In the genomic region with DNA sequence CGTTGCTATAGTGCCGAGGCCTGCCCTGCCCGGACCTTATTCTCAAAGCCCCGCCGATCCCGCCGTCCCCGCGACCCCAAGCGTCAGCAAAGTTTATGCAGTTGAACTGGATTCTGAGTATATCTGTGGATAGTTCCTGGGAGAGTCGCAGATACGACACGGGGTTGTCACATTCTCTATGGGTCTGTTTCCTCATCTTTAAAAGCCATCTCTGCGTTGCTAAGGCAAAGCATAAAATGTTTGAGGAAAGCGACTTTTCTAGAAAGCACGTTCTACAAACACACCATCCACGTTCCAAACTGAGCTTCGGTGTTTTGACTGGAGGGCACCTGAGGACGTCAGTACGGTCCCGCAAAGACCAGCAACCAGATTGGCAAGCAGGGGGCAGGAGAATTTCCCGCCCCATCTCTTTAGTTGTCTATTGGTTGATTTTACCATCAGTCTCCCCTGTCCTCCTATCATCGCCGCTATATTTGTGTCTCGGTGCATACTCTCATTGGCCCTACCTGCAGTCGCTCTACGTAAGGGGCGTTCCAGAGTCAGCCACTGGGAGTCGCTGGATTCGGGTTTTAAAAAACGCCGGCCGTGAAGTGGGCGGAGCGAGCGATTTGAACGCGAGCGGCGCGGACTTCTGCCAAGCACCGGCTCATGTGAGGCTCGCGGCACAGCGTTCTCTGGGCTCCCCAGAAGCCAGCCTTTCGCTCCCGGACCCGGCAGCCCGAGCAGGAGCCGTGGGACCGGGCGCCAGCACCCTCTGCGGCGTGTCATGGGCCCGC, we compare ENCODE assay signal across 8 cellular contexts. TPM values are rescaled to one million over a fixed set of nuclear protein-coding genes. Genes with fewer than 3 reads are reported as not detected.
DNase-seq lines count a peak whose midpoint lies in the region; ATAC-seq and TF ChIP-seq lines count a peak whose summit lies in the region.

A gene (plus strand): TSS at position 626 of the 776 bp plus-strand sequence. CDS start 141 bp downstream, at position 767.

- no peak within 1 kb of the TSS for H3K27ac ChIP-seq in caudate nucleus (ENCODE audit: low read depth, low read length)

- H3K27ac Mint-ChIP-seq in WTC11 (peak within 1 kb of the TSS; percentile 91), immature natural killer cell (peak within 1 kb of the TSS; percentile 70 to 92 (median 84))

- CTCF ChIA-PET in WTC11 (lab: Charles Lee) = interaction anchor here (0.6 to 1.6 kb wide), 4 partner anchors 15 to 61 kb away, joined by 3 to 8 read pairs (median 4); a partner anchor contains a TSS

- H3K36me3 Mint-ChIP-seq in WTC11 (peaks cover 17% of the 10 kb centered on the region), immature natural killer cell (peaks cover 0 to 4% (median 0%) of the 10 kb centered on the region in 3 donors)

- H3K9me3 Mint-ChIP-seq in WTC11 (peaks cover under 1% of the 10 kb centered on the region; the same call in 1 of the 2 replicates), immature natural killer cell (no peaks in the 10 kb centered on the region)

- POLR2A ChIA-PET in WTC11 (lab: Charles Lee) = interaction anchor here (0.8 to 1.0 kb wide), 3 partner anchors 14 to 61 kb away, joined by 3 to 4 read pairs (median 3); no protein-coding TSS in a partner anchor

- H3K27me3 Mint-ChIP-seq in WTC11 (ENCODE audit: low read depth) = peaks cover 3% of the 10 kb centered on the region
- H3K27me3 Mint-ChIP-seq in immature natural killer cell (ENCODE audit: low read depth in 3 of 3) = peaks cover 0 to 9% (median 5%) of the 10 kb centered on the region in 3 donors

- H3K4me3 Mint-ChIP-seq in WTC11 = peak within 1 kb of the TSS; percentile 84
- H3K4me3 Mint-ChIP-seq in immature natural killer cell = peak within 1 kb of the TSS; percentile 84 to 93 (median 90)

- ATAC-seq in GM18909 (IDR thresholded peaks at IDR 0.05; ENCODE audit: poor library complexity, unreplicated experiment) = peak; percentile 99
- peak; percentile 99 for ATAC-seq in HG03175 (IDR thresholded peaks at IDR 0.05; ENCODE audit: unreplicated experiment)
- peak; percentile 100 for ATAC-seq in WTC11

- DNase-seq in AG08395 (ENCODE audit: low spot score) (peak; percentile 100), NCI-H226 (peak; percentile 99), WTC11 (ENCODE audit: low spot score) (peak; percentile 96), caudate nucleus (lab: John Stamatoyannopoulos, UW) (peak; percentile 34 to 99 (median 92)), immature natural killer cell (peak; percentile 94 to 97 (median 96)), smooth muscle cell of the brain vasculature (ENCODE audit: low read depth, low spot score) (peak; percentile 99)

- H3K4me1 Mint-ChIP-seq in WTC11 (peaks cover 21% of the 10 kb centered on the region), immature natural killer cell (peaks cover 12 to 17% of the 10 kb centered on the region in 2 donors)

- no peak for TF ChIP-seq CTCF in WTC11 (IDR thresholded peaks at IDR 0.05)

TF ChIP-seq in WTC11, 78 proteins besides CTCF, POLR2A, EP300 and RAD21 (continues in another document):
- TF ChIP-seq GRHL2 (CRISPR knock-in tag; IDR thresholded peaks at IDR 0.05; ENCODE audit: insufficient replicate concordance, severe bottlenecking) (no peak), ZNF396 (CRISPR knock-in tag; IDR thresholded peaks at IDR 0.05; ENCODE audit: borderline replicate concordance) (no peak), NFATC4 (CRISPR knock-in tag; IDR thresholded peaks at IDR 0.05) (no peak), ETV6 (CRISPR knock-in tag; IDR thresholded peaks at IDR 0.05) (peak; percentile 98), SP1 (CRISPR knock-in tag; conservative IDR thresholded peaks at IDR 0.05) (peak; percentile 81), CREM (CRISPR knock-in tag; IDR thresholded peaks at IDR 0.05) (peak; percentile 89), ZNF121 (CRISPR knock-in tag; IDR thresholded peaks at IDR 0.05) (no peak), TEAD1 (CRISPR knock-in tag; IDR thresholded peaks at IDR 0.05) (peak; percentile 95), SOX15 (CRISPR knock-in tag; IDR thresholded peaks at IDR 0.05) (no peak), SMAD3 (CRISPR knock-in tag; IDR thresholded peaks at IDR 0.05; ENCODE audit: borderline replicate concordance) (peak; percentile 97; the same call in 1 of the 2 replicates), ZNF138 (CRISPR knock-in tag; conservative IDR thresholded peaks at IDR 0.05) (0 out of 2 replicates have a peak, but pooled peaks have one; percentile 57), TP53 (CRISPR knock-in tag; IDR thresholded peaks at IDR 0.05) (peak; percentile 53; the same call in 1 of the 2 replicates), TCF7 (CRISPR knock-in tag; IDR thresholded peaks at IDR 0.05; ENCODE audit: low read depth) (no peak), ATF1 (CRISPR knock-in tag; IDR thresholded peaks at IDR 0.05) (no peak), ZBTB21 (CRISPR knock-in tag; IDR thresholded peaks at IDR 0.05; ENCODE audit: borderline replicate concordance) (0 out of 2 replicates have a peak, but pooled peaks have one; percentile 63), ZNF263 (CRISPR knock-in tag; IDR thresholded peaks at IDR 0.05; ENCODE audit: low read depth) (no peak), GABPB1 (CRISPR knock-in tag; IDR thresholded peaks at IDR 0.05) (peak; percentile 87), JUN (CRISPR knock-in tag; IDR thresholded peaks at IDR 0.05) (peak; percentile 23; the same call in 1 of the 2 replicates), CREB1 (CRISPR knock-in tag; IDR thresholded peaks at IDR 0.05) (peak; percentile 82; the same call in 1 of the 2 replicates), NFYB (CRISPR knock-in tag; conservative IDR thresholded peaks at IDR 0.05; ENCODE audit: low read depth) (peak; percentile 95)
- TF ChIP-seq, protein P1, sequence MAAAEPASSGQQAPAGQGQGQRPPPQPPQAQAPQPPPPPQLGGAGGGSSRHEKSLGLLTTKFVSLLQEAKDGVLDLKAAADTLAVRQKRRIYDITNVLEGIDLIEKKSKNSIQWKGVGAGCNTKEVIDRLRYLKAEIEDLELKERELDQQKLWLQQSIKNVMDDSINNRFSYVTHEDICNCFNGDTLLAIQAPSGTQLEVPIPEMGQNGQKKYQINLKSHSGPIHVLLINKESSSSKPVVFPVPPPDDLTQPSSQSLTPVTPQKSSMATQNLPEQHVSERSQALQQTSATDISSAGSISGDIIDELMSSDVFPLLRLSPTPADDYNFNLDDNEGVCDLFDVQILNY (CRISPR knock-in tag; IDR thresholded peaks at IDR 0.05) = peak; percentile 71; the same call in 1 of the 2 replicates
- TF ChIP-seq, protein P2, sequence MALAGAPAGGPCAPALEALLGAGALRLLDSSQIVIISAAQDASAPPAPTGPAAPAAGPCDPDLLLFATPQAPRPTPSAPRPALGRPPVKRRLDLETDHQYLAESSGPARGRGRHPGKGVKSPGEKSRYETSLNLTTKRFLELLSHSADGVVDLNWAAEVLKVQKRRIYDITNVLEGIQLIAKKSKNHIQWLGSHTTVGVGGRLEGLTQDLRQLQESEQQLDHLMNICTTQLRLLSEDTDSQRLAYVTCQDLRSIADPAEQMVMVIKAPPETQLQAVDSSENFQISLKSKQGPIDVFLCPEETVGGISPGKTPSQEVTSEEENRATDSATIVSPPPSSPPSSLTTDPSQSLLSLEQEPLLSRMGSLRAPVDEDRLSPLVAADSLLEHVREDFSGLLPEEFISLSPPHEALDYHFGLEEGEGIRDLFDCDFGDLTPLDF (CRISPR knock-in tag; IDR thresholded peaks at IDR 0.05) = peak; percentile 89; the same call in 1 of the 2 replicates
- TF ChIP-seq, protein P3, sequence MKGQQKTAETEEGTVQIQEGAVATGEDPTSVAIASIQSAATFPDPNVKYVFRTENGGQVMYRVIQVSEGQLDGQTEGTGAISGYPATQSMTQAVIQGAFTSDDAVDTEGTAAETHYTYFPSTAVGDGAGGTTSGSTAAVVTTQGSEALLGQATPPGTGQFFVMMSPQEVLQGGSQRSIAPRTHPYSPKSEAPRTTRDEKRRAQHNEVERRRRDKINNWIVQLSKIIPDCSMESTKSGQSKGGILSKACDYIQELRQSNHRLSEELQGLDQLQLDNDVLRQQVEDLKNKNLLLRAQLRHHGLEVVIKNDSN (CRISPR knock-in tag; IDR thresholded peaks at IDR 0.05) = peak; percentile 54; the same call in 1 of the 2 replicates
- TF ChIP-seq, protein P4, sequence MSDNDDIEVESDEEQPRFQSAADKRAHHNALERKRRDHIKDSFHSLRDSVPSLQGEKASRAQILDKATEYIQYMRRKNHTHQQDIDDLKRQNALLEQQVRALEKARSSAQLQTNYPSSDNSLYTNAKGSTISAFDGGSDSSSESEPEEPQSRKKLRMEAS (CRISPR knock-in tag; IDR thresholded peaks at IDR 0.05) = peak; percentile 97
- TF ChIP-seq, protein P5, sequence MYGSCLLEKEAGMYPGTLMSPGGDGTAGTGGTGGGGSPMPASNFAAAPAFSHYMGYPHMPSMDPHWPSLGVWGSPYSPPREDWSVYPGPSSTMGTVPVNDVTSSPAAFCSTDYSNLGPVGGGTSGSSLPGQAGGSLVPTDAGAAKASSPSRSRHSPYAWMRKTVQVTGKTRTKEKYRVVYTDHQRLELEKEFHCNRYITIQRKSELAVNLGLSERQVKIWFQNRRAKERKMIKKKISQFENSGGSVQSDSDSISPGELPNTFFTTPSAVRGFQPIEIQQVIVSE (CRISPR knock-in tag; IDR thresholded peaks at IDR 0.05; ENCODE audit: borderline replicate concordance) = no peak
- TF ChIP-seq, protein P6, sequence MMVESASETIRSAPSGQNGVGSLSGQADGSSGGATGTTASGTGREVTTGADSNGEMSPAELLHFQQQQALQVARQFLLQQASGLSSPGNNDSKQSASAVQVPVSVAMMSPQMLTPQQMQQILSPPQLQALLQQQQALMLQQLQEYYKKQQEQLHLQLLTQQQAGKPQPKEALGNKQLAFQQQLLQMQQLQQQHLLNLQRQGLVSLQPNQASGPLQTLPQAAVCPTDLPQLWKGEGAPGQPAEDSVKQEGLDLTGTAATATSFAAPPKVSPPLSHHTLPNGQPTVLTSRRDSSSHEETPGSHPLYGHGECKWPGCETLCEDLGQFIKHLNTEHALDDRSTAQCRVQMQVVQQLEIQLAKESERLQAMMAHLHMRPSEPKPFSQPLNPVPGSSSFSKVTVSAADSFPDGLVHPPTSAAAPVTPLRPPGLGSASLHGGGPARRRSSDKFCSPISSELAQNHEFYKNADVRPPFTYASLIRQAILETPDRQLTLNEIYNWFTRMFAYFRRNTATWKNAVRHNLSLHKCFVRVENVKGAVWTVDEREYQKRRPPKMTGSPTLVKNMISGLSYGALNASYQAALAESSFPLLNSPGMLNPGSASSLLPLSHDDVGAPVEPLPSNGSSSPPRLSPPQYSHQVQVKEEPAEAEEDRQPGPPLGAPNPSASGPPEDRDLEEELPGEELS (CRISPR knock-in tag; IDR thresholded peaks at IDR 0.05) = peak; percentile 97

RNA-seq across cellular contexts. Expression of the gene that starts here (rescaled TPM):
- 37.4 to 45.6 TPM (median 40.2 TPM) in 3 replicates for total RNA-seq in WTC11 (2021)
- under 1 TPM in 2 of 3 donors, not detected in 1; 0.62 to 0.68 TPM for polyA plus RNA-seq in immature natural killer cell

Comparison
In these comparisons a context has a peak if more than half of its experiments do, and no peak if none do; other contexts are left out.
1. Peak in DNase-seq in immature natural killer cell; RNA of the gene not detected or under 1 TPM.